In the genomic region with DNA sequence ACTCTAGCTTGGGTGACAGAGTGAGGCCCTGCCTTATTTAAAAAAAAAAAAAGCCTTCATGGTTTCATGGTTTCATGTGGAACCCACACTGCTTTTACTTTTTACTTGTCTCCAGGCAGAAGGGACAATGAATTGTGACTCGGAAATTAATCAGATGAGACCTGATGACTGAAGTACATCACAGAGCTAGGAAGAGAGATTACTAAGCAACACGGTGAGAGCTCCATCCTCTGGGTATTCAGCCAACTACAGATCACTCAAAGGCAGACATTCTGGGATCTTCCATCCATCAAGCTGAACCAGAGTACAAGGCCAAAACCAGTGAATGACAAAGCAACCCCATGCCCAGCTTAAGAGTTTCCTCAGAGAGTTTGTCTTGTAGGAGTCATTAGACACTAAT, we compare ENCODE assay signal across 2 cellular contexts.
TF ChIP-seq lines count a peak whose summit lies in the region.

No MANE protein-coding gene starts in this region.

TF ChIP-seq in GM23338, 12 proteins besides CTCF, POLR2A, EP300 and RAD21:
- TF ChIP-seq ZNF114 (CRISPR knock-in tag; IDR thresholded peaks at IDR 0.05) (no peak), ZNF331 (CRISPR knock-in tag; IDR thresholded peaks at IDR 0.05; ENCODE audit: low read depth) (no peak)

TF ChIP-seq in H1, 55 proteins besides CTCF, POLR2A, EP300 and RAD21:
- no peak for TF ChIP-seq KDM5A (IDR thresholded peaks at IDR 0.05; ENCODE audit: low read length)
- no peak for TF ChIP-seq CEBPB (IDR thresholded peaks at IDR 0.05; ENCODE audit: low read depth, low read length)
- TF ChIP-seq, protein P1, sequence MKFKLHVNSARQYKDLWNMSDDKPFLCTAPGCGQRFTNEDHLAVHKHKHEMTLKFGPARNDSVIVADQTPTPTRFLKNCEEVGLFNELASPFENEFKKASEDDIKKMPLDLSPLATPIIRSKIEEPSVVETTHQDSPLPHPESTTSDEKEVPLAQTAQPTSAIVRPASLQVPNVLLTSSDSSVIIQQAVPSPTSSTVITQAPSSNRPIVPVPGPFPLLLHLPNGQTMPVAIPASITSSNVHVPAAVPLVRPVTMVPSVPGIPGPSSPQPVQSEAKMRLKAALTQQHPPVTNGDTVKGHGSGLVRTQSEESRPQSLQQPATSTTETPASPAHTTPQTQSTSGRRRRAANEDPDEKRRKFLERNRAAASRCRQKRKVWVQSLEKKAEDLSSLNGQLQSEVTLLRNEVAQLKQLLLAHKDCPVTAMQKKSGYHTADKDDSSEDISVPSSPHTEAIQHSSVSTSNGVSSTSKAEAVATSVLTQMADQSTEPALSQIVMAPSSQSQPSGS (IDR thresholded peaks at IDR 0.05; ENCODE audit: low read length): no peak
- no peak for TF ChIP-seq CHD2 (IDR thresholded peaks at IDR 0.05; ENCODE audit: low read length)
- TF ChIP-seq TBP (IDR thresholded peaks at IDR 0.05; ENCODE audit: low read depth, low read length): no peak
- no peak for TF ChIP-seq CHD1 (IDR thresholded peaks at IDR 0.05; ENCODE audit: low read depth, low read length)
- TF ChIP-seq, protein P2, sequence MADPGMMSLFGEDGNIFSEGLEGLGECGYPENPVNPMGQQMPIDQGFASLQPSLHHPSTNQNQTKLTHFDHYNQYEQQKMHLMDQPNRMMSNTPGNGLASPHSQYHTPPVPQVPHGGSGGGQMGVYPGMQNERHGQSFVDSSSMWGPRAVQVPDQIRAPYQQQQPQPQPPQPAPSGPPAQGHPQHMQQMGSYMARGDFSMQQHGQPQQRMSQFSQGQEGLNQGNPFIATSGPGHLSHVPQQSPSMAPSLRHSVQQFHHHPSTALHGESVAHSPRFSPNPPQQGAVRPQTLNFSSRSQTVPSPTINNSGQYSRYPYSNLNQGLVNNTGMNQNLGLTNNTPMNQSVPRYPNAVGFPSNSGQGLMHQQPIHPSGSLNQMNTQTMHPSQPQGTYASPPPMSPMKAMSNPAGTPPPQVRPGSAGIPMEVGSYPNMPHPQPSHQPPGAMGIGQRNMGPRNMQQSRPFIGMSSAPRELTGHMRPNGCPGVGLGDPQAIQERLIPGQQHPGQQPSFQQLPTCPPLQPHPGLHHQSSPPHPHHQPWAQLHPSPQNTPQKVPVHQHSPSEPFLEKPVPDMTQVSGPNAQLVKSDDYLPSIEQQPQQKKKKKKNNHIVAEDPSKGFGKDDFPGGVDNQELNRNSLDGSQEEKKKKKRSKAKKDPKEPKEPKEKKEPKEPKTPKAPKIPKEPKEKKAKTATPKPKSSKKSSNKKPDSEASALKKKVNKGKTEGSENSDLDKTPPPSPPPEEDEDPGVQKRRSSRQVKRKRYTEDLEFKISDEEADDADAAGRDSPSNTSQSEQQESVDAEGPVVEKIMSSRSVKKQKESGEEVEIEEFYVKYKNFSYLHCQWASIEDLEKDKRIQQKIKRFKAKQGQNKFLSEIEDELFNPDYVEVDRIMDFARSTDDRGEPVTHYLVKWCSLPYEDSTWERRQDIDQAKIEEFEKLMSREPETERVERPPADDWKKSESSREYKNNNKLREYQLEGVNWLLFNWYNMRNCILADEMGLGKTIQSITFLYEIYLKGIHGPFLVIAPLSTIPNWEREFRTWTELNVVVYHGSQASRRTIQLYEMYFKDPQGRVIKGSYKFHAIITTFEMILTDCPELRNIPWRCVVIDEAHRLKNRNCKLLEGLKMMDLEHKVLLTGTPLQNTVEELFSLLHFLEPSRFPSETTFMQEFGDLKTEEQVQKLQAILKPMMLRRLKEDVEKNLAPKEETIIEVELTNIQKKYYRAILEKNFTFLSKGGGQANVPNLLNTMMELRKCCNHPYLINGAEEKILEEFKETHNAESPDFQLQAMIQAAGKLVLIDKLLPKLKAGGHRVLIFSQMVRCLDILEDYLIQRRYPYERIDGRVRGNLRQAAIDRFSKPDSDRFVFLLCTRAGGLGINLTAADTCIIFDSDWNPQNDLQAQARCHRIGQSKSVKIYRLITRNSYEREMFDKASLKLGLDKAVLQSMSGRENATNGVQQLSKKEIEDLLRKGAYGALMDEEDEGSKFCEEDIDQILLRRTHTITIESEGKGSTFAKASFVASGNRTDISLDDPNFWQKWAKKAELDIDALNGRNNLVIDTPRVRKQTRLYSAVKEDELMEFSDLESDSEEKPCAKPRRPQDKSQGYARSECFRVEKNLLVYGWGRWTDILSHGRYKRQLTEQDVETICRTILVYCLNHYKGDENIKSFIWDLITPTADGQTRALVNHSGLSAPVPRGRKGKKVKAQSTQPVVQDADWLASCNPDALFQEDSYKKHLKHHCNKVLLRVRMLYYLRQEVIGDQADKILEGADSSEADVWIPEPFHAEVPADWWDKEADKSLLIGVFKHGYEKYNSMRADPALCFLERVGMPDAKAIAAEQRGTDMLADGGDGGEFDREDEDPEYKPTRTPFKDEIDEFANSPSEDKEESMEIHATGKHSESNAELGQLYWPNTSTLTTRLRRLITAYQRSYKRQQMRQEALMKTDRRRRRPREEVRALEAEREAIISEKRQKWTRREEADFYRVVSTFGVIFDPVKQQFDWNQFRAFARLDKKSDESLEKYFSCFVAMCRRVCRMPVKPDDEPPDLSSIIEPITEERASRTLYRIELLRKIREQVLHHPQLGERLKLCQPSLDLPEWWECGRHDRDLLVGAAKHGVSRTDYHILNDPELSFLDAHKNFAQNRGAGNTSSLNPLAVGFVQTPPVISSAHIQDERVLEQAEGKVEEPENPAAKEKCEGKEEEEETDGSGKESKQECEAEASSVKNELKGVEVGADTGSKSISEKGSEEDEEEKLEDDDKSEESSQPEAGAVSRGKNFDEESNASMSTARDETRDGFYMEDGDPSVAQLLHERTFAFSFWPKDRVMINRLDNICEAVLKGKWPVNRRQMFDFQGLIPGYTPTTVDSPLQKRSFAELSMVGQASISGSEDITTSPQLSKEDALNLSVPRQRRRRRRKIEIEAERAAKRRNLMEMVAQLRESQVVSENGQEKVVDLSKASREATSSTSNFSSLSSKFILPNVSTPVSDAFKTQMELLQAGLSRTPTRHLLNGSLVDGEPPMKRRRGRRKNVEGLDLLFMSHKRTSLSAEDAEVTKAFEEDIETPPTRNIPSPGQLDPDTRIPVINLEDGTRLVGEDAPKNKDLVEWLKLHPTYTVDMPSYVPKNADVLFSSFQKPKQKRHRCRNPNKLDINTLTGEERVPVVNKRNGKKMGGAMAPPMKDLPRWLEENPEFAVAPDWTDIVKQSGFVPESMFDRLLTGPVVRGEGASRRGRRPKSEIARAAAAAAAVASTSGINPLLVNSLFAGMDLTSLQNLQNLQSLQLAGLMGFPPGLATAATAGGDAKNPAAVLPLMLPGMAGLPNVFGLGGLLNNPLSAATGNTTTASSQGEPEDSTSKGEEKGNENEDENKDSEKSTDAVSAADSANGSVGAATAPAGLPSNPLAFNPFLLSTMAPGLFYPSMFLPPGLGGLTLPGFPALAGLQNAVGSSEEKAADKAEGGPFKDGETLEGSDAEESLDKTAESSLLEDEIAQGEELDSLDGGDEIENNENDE (IDR thresholded peaks at IDR 0.05; ENCODE audit: insufficient replicate concordance, low read length): no peak
- no peak for TF ChIP-seq POLR2AphosphoS5 (IDR thresholded peaks at IDR 0.05; ENCODE audit: low read depth, low read length)
- no peak for TF ChIP-seq JUN (IDR thresholded peaks at IDR 0.05; ENCODE audit: low read depth, low read length)
- TF ChIP-seq MAFK (IDR thresholded peaks at IDR 0.05; ENCODE audit: low read depth, low read length): no peak
- no peak for TF ChIP-seq BACH1 (IDR thresholded peaks at IDR 0.05; ENCODE audit: low read length)
- no peak for TF ChIP-seq BCL11A (IDR thresholded peaks at IDR 0.05; ENCODE audit: low read depth in 2 of 2, low read length in 2 of 2)
- TF ChIP-seq CBX5 (IDR thresholded peaks at IDR 0.05; ENCODE audit: low read depth, low read length): no peak
- TF ChIP-seq RFX5 (IDR thresholded peaks at IDR 0.05; ENCODE audit: borderline replicate concordance, low read depth, low read length): no peak
TF ChIP-seq in H1: peak in this region for 0.
